ENCODE assay signal across 14 cellular contexts in the genomic region with DNA sequence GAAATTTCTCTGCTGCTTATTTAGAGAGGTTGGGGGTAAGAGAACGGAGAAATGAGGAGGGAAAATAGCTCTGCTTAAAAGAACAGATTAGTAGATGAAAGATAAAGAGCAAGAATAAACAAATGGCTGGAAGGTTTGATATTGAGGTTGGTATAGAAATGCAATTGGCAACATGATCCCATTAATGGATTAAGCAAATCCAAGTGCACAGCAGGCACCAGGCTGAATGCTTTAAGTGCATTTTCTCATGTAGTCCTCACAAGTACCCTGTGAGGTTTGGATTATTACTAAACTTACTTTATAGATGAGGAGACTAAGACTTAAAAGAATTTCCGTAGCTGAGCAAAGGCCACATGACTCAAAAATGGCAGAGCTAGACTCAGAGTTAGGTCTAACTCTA.
"Had no signal": no experiment of that assay in that cellular context is flagged by ENCODE, and none has a peak within 500 bp of the region (broad histone marks: within the 10 kb centered on the region; RNA-seq: fewer than 3 reads in every experiment).

No MANE protein-coding gene starts in this region.

- ATAC-seq: natural killer cell treated with Interleukin-12 subunit alpha and Interleukin-12 subunit beta and Interleukin-15 and Interleukin-18, amount 100 ng/mL, for 72 hours had no signal

- H3K4me3 ChIP-seq: transverse colon, vagina had no signal

- H3K27me3 ChIP-seq: transverse colon, vagina had no signal

- H3K4me1 ChIP-seq: transverse colon, vagina had no signal

- H3K4me1 Mint-ChIP-seq: activated naive CD4-positive, alpha-beta T cell treated with anti-CD3 and anti-CD28 coated beads, Interleukin-2, amount 10 ng/mL, durations not matched to agents 7 days and 5 days had no signal

- H3K4me3 Mint-ChIP-seq: activated CD4-positive, alpha-beta T cell treated with anti-CD3 and anti-CD28 coated beads, Interleukin-2, amount 10 ng/mL, durations not matched to agents 7 days and 5 days; activated naive CD4-positive, alpha-beta T cell treated with anti-CD3 and anti-CD28 coated beads, Interleukin-2, amount 10 ng/mL, durations not matched to agents 7 days and 5 days; natural killer cell treated with Interleukin-12 subunit alpha and Interleukin-12 subunit beta and Interleukin-15 and Interleukin-18, amount 100 ng/mL, for 72 hours had no signal

- H3K27ac Mint-ChIP-seq: activated CD4-positive, alpha-beta T cell treated with anti-CD3 and anti-CD28 coated beads, Interleukin-2, amount 10 ng/mL, durations not matched to agents 7 days and 5 days; activated T-helper 2 cell treated with anti-CD3 and anti-CD28 coated beads, Interferon-gamma antibody, Interleukin-2, Interleukin-4, amounts not matched to agents 10 μg/mL and 5 μg/mL and 100 μg/mL, durations not matched to agents 14 hours and 24 hours and 36 hours; natural killer cell treated with Interleukin-12 subunit alpha and Interleukin-12 subunit beta and Interleukin-15 and Interleukin-18, amount 100 ng/mL, for 72 hours had no signal

- H3K27ac ChIP-seq: epithelial cell of prostate, transverse colon, vagina had no signal

- H3K9me3 Mint-ChIP-seq: activated CD4-positive, alpha-beta T cell treated with anti-CD3 and anti-CD28 coated beads, Interleukin-2, amount 10 ng/mL, durations not matched to agents 7 days and 5 days; activated naive CD4-positive, alpha-beta T cell treated with anti-CD3 and anti-CD28 coated beads, Interleukin-2, amount 10 ng/mL, durations not matched to agents 7 days and 5 days; activated T-helper 2 cell treated with anti-CD3 and anti-CD28 coated beads, Interferon-gamma antibody, Interleukin-2, Interleukin-4, amounts not matched to agents 10 μg/mL and 5 μg/mL and 100 μg/mL, durations not matched to agents 14 hours and 24 hours and 36 hours; natural killer cell treated with Interleukin-12 subunit alpha and Interleukin-12 subunit beta and Interleukin-15 and Interleukin-18, amount 100 ng/mL, for 72 hours had no signal

- DNase-seq: activated CD4-positive, alpha-beta T cell treated with anti-CD3 and anti-CD28 coated beads, Interleukin-2, amount 10 ng/mL, durations not matched to agents 7 days and 5 days; activated naive CD4-positive, alpha-beta T cell treated with anti-CD3 and anti-CD28 coated beads, Interleukin-2, amount 10 ng/mL, durations not matched to agents 7 days and 5 days; effector CD8-positive, alpha-beta T cell; head of caudate nucleus; nucleus accumbens; posterior cingulate gyrus; retina; stimulated activated CD4-positive, alpha-beta T cell treated with anti-CD3 and anti-CD28 coated beads, Interleukin-2, amount 100 ng/mL, for 48 hours; stimulated activated naive CD4-positive, alpha-beta T cell; transverse colon had no signal

- H3K27me3 Mint-ChIP-seq: activated CD4-positive, alpha-beta T cell treated with anti-CD3 and anti-CD28 coated beads, Interleukin-2, amount 10 ng/mL, durations not matched to agents 7 days and 5 days; activated naive CD4-positive, alpha-beta T cell treated with anti-CD3 and anti-CD28 coated beads, Interleukin-2, amount 10 ng/mL, durations not matched to agents 7 days and 5 days; natural killer cell treated with Interleukin-12 subunit alpha and Interleukin-12 subunit beta and Interleukin-15 and Interleukin-18, amount 100 ng/mL, for 72 hours had no signal

- H3K9me3 ChIP-seq: transverse colon, vagina had no signal
